ENCODE assay signal across 32 cellular contexts in the genomic region with DNA sequence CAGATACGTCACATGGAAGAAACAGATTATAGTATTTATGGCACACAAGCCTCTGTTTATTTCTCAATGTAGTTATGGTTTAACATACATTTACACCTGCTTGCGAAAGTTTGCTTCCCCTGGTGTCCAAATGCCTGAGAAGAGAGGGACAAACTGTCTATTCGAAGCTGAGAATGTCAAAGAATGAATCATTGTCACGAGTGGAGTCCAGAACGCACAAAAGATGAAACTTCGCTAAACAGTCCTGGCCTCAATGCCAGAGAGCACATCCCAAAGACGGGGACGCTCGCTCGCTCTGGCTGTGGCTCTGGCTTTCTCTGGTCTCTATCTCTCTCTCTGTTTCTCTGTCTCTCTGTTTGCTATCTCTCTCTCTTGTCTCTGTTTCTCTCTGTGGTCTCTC.
"Had no signal": no experiment of that assay in that cellular context is flagged by ENCODE, and none has a peak within 500 bp of the region (broad histone marks: within the 10 kb centered on the region; RNA-seq: fewer than 3 reads in every experiment).

No MANE protein-coding gene starts in this region.

- H3K9me3 ChIP-seq: adrenal gland had no signal

- DNase-seq: activated B cell treated with CpG ODN at 0.5 μM for 24 hours; activated CD4-positive, alpha-beta memory T cell treated with anti-CD3 and anti-CD28 coated beads for 36 hours; activated CD4-positive, alpha-beta T cell treated with anti-CD3 and anti-CD28 coated beads, Interleukin-2, amount 10 ng/mL, durations not matched to agents 24 days and 14 days; activated CD8-positive, alpha-beta memory T cell treated with anti-CD3 and anti-CD28 coated beads, Interleukin-2, amount 10 ng/mL, durations not matched to agents 7 days and 5 days; activated CD8-positive, alpha-beta memory T cell treated with anti-CD3 and anti-CD28 coated beads, Interleukin-2, amount 50 U/mL, for 4 hours; activated CD8-positive, alpha-beta T cell treated with anti-CD3 and anti-CD28 coated beads, Interleukin-2, amount 10 ng/mL, durations not matched to agents 7 days and 5 days; activated effector memory CD4-positive, alpha-beta T cell treated with anti-CD3 and anti-CD28 coated beads, Interleukin-2, amount 50 U/mL, for 16 hours; activated naive CD4-positive, alpha-beta T cell treated with anti-CD3 and anti-CD28 coated beads for 36 hours; activated naive CD8-positive, alpha-beta T cell treated with anti-CD3 and anti-CD28 coated beads for 36 hours; activated naive CD8-positive, alpha-beta T cell treated with anti-CD3 and anti-CD28 coated beads, Interleukin-2, amount 50 U/mL, for 24 hours; activated T-cell treated with anti-CD3 and anti-CD28 coated beads, Interleukin-2, amount 50 U/mL, for 1 hour; activated T-cell treated with anti-CD3 and anti-CD28 coated beads, Interleukin-2, amount 50 U/mL, for 48 hours; adrenal gland; amygdala; body of pancreas; dorsolateral prefrontal cortex; effector memory CD4-positive, alpha-beta T cell; endodermal cell; foreskin fibroblast; head of caudate nucleus; T-helper 17 cell; T1000; WERI-Rb-1 had no signal

- H3K27ac ChIP-seq: adrenal gland, body of pancreas, coronary artery, dorsolateral prefrontal cortex, WERI-Rb-1 had no signal

- H3K4me3 Mint-ChIP-seq: activated B cell treated with CpG ODN at 0.5 μM for 24 hours; activated CD4-positive, alpha-beta memory T cell treated with anti-CD3 and anti-CD28 coated beads for 36 hours; activated CD4-positive, alpha-beta T cell treated with anti-CD3 and anti-CD28 coated beads, Interleukin-2, amount 10 ng/mL, durations not matched to agents 24 days and 14 days; activated CD8-positive, alpha-beta memory T cell treated with anti-CD3 and anti-CD28 coated beads, Interleukin-2, amount 10 ng/mL, durations not matched to agents 7 days and 5 days; activated CD8-positive, alpha-beta T cell treated with anti-CD3 and anti-CD28 coated beads, Interleukin-2, amount 10 ng/mL, durations not matched to agents 7 days and 5 days; activated naive CD4-positive, alpha-beta T cell treated with anti-CD3 and anti-CD28 coated beads for 36 hours; activated naive CD4-positive, alpha-beta T cell treated with anti-CD3 and anti-CD28 coated beads, Interleukin-2, amount 50 U/mL, for 24 hours; activated naive CD8-positive, alpha-beta T cell treated with anti-CD3 and anti-CD28 coated beads for 36 hours; activated naive CD8-positive, alpha-beta T cell treated with anti-CD3 and anti-CD28 coated beads, Interleukin-2, amount 50 U/mL, for 24 hours; activated T-helper 1 cell treated with anti-CD3 and anti-CD28 coated beads, Interleukin-12 subunit alpha, Interleukin-12 subunit beta, Interleukin-2, Interleukin-4 antibody, amounts not matched to agents 30 ng/mL and 10 ng/mL and 1 ng/mL, durations not matched to agents 14 hours and 24 hours and 36 hours; central memory CD8-positive, alpha-beta T cell; dendritic cell treated with granulocyte-macrophage colony-stimulating factor and Interleukin-4, amounts not matched to agents 40 ng/mL and 50 ng/mL, for 4 days; endodermal cell; T-helper 17 cell; T-helper 2 cell treated with Interferon-gamma antibody and Interleukin-4, amounts not matched to agents 5 μg/mL and 100 μg/mL, for 36 hours had no signal

- H3K4me1 Mint-ChIP-seq: activated B cell treated with CpG ODN at 0.5 μM for 24 hours; activated CD4-positive, alpha-beta T cell treated with anti-CD3 and anti-CD28 coated beads, Interleukin-2, amount 10 ng/mL, durations not matched to agents 24 days and 14 days; activated CD8-positive, alpha-beta memory T cell treated with anti-CD3 and anti-CD28 coated beads, Interleukin-2, amount 10 ng/mL, durations not matched to agents 7 days and 5 days; activated naive CD4-positive, alpha-beta T cell treated with anti-CD3 and anti-CD28 coated beads, Interleukin-2, amount 50 U/mL, for 24 hours; activated naive CD8-positive, alpha-beta T cell treated with anti-CD3 and anti-CD28 coated beads for 36 hours; activated naive CD8-positive, alpha-beta T cell treated with anti-CD3 and anti-CD28 coated beads, Interleukin-2, amount 50 U/mL, for 24 hours; central memory CD8-positive, alpha-beta T cell; endodermal cell; T-helper 17 cell had no signal

- H3K9me3 Mint-ChIP-seq: activated B cell treated with CpG ODN at 0.5 μM for 24 hours; activated CD4-positive, alpha-beta memory T cell treated with anti-CD3 and anti-CD28 coated beads for 36 hours; activated CD4-positive, alpha-beta T cell treated with anti-CD3 and anti-CD28 coated beads, Interleukin-2, amount 10 ng/mL, durations not matched to agents 24 days and 14 days; activated naive CD4-positive, alpha-beta T cell treated with anti-CD3 and anti-CD28 coated beads for 36 hours; activated naive CD4-positive, alpha-beta T cell treated with anti-CD3 and anti-CD28 coated beads, Interleukin-2, amount 50 U/mL, for 24 hours; activated naive CD8-positive, alpha-beta T cell treated with anti-CD3 and anti-CD28 coated beads for 36 hours; activated naive CD8-positive, alpha-beta T cell treated with anti-CD3 and anti-CD28 coated beads, Interleukin-2, amount 50 U/mL, for 24 hours; activated T-helper 1 cell treated with anti-CD3 and anti-CD28 coated beads, Interleukin-12 subunit alpha, Interleukin-12 subunit beta, Interleukin-2, Interleukin-4 antibody, amounts not matched to agents 30 ng/mL and 10 ng/mL and 1 ng/mL, durations not matched to agents 14 hours and 24 hours and 36 hours; activated T-helper 2 cell treated with anti-CD3 and anti-CD28 coated beads, Interferon-gamma antibody, Interleukin-2, Interleukin-4, amounts not matched to agents 10 μg/mL and 5 μg/mL and 100 μg/mL, durations not matched to agents 14 hours and 24 hours and 36 hours; dendritic cell treated with granulocyte-macrophage colony-stimulating factor and Interleukin-4, amounts not matched to agents 40 ng/mL and 50 ng/mL, for 4 days; T-helper 2 cell treated with Interferon-gamma antibody and Interleukin-4, amounts not matched to agents 5 μg/mL and 100 μg/mL, for 36 hours had no signal

- ATAC-seq: activated CD4-positive, CD25-positive, alpha-beta regulatory T cell treated with anti-CD3 and anti-CD28 coated beads, Interleukin-2, amount 50 U/mL, for 24 hours; activated CD8-positive, alpha-beta memory T cell treated with anti-CD3 and anti-CD28 coated beads, Interleukin-2, amount 10 ng/mL, durations not matched to agents 7 days and 5 days; activated CD8-positive, alpha-beta T cell treated with anti-CD3 and anti-CD28 coated beads, Interleukin-2, amount 10 ng/mL, durations not matched to agents 7 days and 5 days; activated naive CD8-positive, alpha-beta T cell treated with anti-CD3 and anti-CD28 coated beads, Interleukin-2, amount 50 U/mL, for 24 hours; body of pancreas; esophagus mucosa; T-helper 17 cell had no signal

- H3K36me3 ChIP-seq: adrenal gland, WERI-Rb-1 had no signal

- H3K36me3 Mint-ChIP-seq: activated CD4-positive, alpha-beta memory T cell treated with anti-CD3 and anti-CD28 coated beads for 36 hours; activated CD8-positive, alpha-beta memory T cell treated with anti-CD3 and anti-CD28 coated beads, Interleukin-2, amount 10 ng/mL, durations not matched to agents 7 days and 5 days; activated naive CD4-positive, alpha-beta T cell treated with anti-CD3 and anti-CD28 coated beads, Interleukin-2, amount 50 U/mL, for 24 hours; activated naive CD8-positive, alpha-beta T cell treated with anti-CD3 and anti-CD28 coated beads for 36 hours had no signal

- H3K27me3 ChIP-seq: body of pancreas had no signal

- H3K27ac Mint-ChIP-seq: activated B cell treated with CpG ODN at 0.5 μM for 24 hours; activated CD4-positive, alpha-beta memory T cell treated with anti-CD3 and anti-CD28 coated beads for 36 hours; activated CD4-positive, alpha-beta T cell treated with anti-CD3 and anti-CD28 coated beads, Interleukin-2, amount 10 ng/mL, durations not matched to agents 24 days and 14 days; activated CD8-positive, alpha-beta memory T cell treated with anti-CD3 and anti-CD28 coated beads, Interleukin-2, amount 10 ng/mL, durations not matched to agents 7 days and 5 days; activated CD8-positive, alpha-beta T cell treated with anti-CD3 and anti-CD28 coated beads, Interleukin-2, amount 10 ng/mL, durations not matched to agents 7 days and 5 days; activated naive CD4-positive, alpha-beta T cell treated with anti-CD3 and anti-CD28 coated beads for 36 hours; activated naive CD4-positive, alpha-beta T cell treated with anti-CD3 and anti-CD28 coated beads, Interleukin-2, amount 50 U/mL, for 24 hours; activated naive CD8-positive, alpha-beta T cell treated with anti-CD3 and anti-CD28 coated beads for 36 hours; activated naive CD8-positive, alpha-beta T cell treated with anti-CD3 and anti-CD28 coated beads, Interleukin-2, amount 50 U/mL, for 24 hours; activated T-helper 1 cell treated with anti-CD3 and anti-CD28 coated beads, Interleukin-12 subunit alpha, Interleukin-12 subunit beta, Interleukin-2, Interleukin-4 antibody, amounts not matched to agents 30 ng/mL and 10 ng/mL and 1 ng/mL, durations not matched to agents 14 hours and 24 hours and 36 hours; activated T-helper 2 cell treated with anti-CD3 and anti-CD28 coated beads, Interferon-gamma antibody, Interleukin-2, Interleukin-4, amounts not matched to agents 10 μg/mL and 5 μg/mL and 100 μg/mL, durations not matched to agents 14 hours and 24 hours and 36 hours; dendritic cell treated with granulocyte-macrophage colony-stimulating factor and Interleukin-4, amounts not matched to agents 40 ng/mL and 50 ng/mL, for 4 days; endodermal cell; T-helper 17 cell; T-helper 2 cell treated with Interferon-gamma antibody and Interleukin-4, amounts not matched to agents 5 μg/mL and 100 μg/mL, for 36 hours had no signal

- H3K4me1 ChIP-seq: adrenal gland, body of pancreas had no signal

- H3K4me3 ChIP-seq: adrenal gland, body of pancreas, coronary artery, dorsolateral prefrontal cortex had no signal
